In genomic region chr11:2173150-2173693, GRCh38 we compare ENCODE assay signal across 1 cellular context.
TF ChIP-seq lines count a peak whose summit lies in the region.

No MANE protein-coding gene starts in this region.

TF ChIP-seq in GM12878, 131 proteins besides CTCF, POLR2A, EP300 and RAD21:
- TF ChIP-seq ZBED1 (IDR thresholded peaks at IDR 0.05; ENCODE audit: borderline replicate concordance) (no peak), CREB1 (IDR thresholded peaks at IDR 0.05; ENCODE audit: low read depth) (no peak), SMAD5 (IDR thresholded peaks at IDR 0.05; ENCODE audit: low read depth) (no peak), TBL1XR1 (IDR thresholded peaks at IDR 0.05; ENCODE audit: low read depth, low read length) (no peak), ZNF274 (IDR thresholded peaks at IDR 0.05; ENCODE audit: insufficient read depth, insufficient read length) (no peak), SIN3A (IDR thresholded peaks at IDR 0.05; ENCODE audit: low read depth, low read length) (no peak), LARP7 (IDR thresholded peaks at IDR 0.05) (no peak), TARDBP (IDR thresholded peaks at IDR 0.05; ENCODE audit: borderline replicate concordance) (no peak), EGR1 (IDR thresholded peaks at IDR 0.05; ENCODE audit: borderline replicate concordance in 1 of 2, low read depth in 2 of 2, low read length in 2 of 2) (no peak), ZNF687 (IDR thresholded peaks at IDR 0.05) (no peak), MYB (IDR thresholded peaks at IDR 0.05; ENCODE audit: borderline replicate concordance, low read depth, low read length) (no peak), MYC (IDR thresholded peaks at IDR 0.05; ENCODE audit: insufficient read depth, insufficient read length, insufficient replicate concordance, low read length, severe bottlenecking) (no peak), POLR2AphosphoS5 (IDR thresholded peaks at IDR 0.05; ENCODE audit: low read length) (no peak), USF1 (IDR thresholded peaks at IDR 0.05; ENCODE audit: borderline replicate concordance, extremely low read length, insufficient read depth, low read depth, low read length) (no peak), SP1 (IDR thresholded peaks at IDR 0.05; ENCODE audit: low read depth, low read length) (no peak), RFX5 (IDR thresholded peaks at IDR 0.05; ENCODE audit: low read depth, low read length) (no peak), IKZF1 (conservative IDR thresholded peaks at IDR 0.05) (no peak), BHLHE40 (IDR thresholded peaks at IDR 0.05; ENCODE audit: borderline replicate concordance in 1 of 2, low read depth in 2 of 2, low read length in 1 of 2) (no peak), E2F8 (IDR thresholded peaks at IDR 0.05; ENCODE audit: low read depth, partially characterized antibody) (no peak), SUZ12 (IDR thresholded peaks at IDR 0.05; ENCODE audit: unreplicated experiment) (no peak)
